In the genomic region with DNA sequence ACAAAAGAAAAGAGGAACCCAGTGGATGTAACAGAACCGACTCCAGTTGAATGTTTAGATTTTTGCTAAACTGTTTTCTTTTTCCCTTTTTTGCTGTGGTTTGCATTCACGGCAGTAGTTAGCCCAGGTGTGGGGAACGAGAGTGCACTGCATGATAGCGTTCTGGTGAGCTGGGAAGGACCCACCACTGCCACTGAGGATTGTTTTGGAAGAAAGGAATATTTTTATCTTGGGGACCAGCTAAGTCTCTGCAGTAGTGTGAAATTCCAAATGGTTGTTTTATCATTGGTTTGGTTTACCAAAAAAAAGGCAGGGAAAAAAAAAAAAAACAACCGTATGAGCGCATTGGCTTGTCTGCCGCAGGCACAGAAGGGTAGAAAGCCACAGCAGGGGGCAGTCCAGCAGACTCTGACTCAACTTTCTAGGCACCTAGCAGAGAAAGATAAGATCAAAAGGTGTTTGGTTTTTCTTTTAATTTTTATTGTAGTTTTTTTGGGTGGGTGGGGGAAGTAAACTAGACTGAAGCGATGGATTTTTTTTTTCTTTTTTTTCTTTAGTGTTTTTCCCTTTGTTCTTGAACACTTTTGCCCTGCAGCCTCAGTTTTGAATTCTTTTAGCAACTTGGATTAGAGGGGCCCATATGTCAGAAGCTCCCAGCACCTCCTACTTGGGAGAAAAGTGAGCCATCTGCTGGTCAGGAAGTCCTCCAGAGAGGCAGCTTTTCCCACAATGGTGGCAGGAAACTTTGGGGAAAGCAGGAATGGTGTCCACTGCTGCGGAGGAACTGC, we compare ENCODE assay signal across 8 cellular contexts. TPM values are rescaled to one million over a fixed set of nuclear protein-coding genes. Genes with fewer than 3 reads are reported as not detected.
DNase-seq lines count a peak whose midpoint lies in the region; ATAC-seq and TF ChIP-seq lines count a peak whose summit lies in the region.

No MANE protein-coding gene starts in this region.

- in situ Hi-C loops in GM13976 (cut with MboI; ENCODE audit: low sequenced_read_pairs, unreplicated experiment) = no loop called here

- TF ChIP-seq CTCF in GM13976 (IDR thresholded peaks at IDR 0.05; ENCODE audit: borderline replicate concordance, control extremely low read depth, extremely low read depth, insufficient read depth, missing control alignments) = peak; percentile 49

- DNase-seq in GM13976 (ENCODE audit: low spot score) (no peak), RKO (ENCODE audit: low spot score) (peak; percentile 65), left colon (no peak), stromal cell of bone marrow (ENCODE audit: low read depth) (peak; percentile 39), NCI-H2107 treated with DMSO at 0.1 percent for 48 hours (lab: John Stamatoyannopoulos, UW; ENCODE audit: unreplicated experiment) (no peak), NCI-H2081 treated with DMSO at 0.1 percent for 48 hours (lab: John Stamatoyannopoulos, UW) (no peak)
- peak; percentile 21 for DNase-seq in activated naive CD8-positive, alpha-beta T cell treated with anti-CD3 and anti-CD28 coated beads, Interleukin-2, amount 50 U/mL, for 16 hours (ENCODE audit: low read depth, low spot score)

- intact Hi-C loops in left colon (cut with DNase I, micrococcal nuclease) = no loop called here

- peak; percentile 51 for ATAC-seq in left colon
- no peak for ATAC-seq in GM21717 (IDR thresholded peaks at IDR 0.05; ENCODE audit: unreplicated experiment)

RNA-seq across cellular contexts. Expression of gene RAB5IF, which starts 13.5 kb away (rescaled TPM):
- 100 to 1,000 TPM; 161 to 165 TPM for total RNA-seq in left colon

RNA-seq across cellular contexts. Expression of gene TGIF2, which starts 18.7 kb away (rescaled TPM):
- 1 to 10 TPM; 4.8 to 4.9 TPM for total RNA-seq in left colon

RNA-seq across cellular contexts. Expression of gene MYL9, which starts 50.7 kb away (rescaled TPM):
- total RNA-seq in left colon = 100 to 1,000 TPM in 1 of 2 donors, 10 to 100 TPM in 1; 36.9 to 484 TPM

RNA-seq across cellular contexts. Expression of gene SLA2, which starts 53.9 kb away (rescaled TPM):
- 1 to 10 TPM in 1 of 2 donors, under 1 TPM in 1; 0.89 to 1.3 TPM for total RNA-seq in left colon

Comparison
In these comparisons a context has a peak if more than half of its experiments do, and no peak if none do; other contexts are left out.
1. DNase-seq: peak in RKO (single experiment), activated naive CD8-positive, alpha-beta T cell treated with anti-CD3 and anti-CD28 coated beads, Interleukin-2, amount 50 U/mL, for 16 hours (single experiment) and stromal cell of bone marrow (single experiment); none in GM13976 (single experiment), left colon (0 of 2), NCI-H2107 treated with DMSO at 0.1 percent for 48 hours (single experiment) and NCI-H2081 treated with DMSO at 0.1 percent for 48 hours (single experiment).